In genomic region chr3:48709051-48709461, GRCh38 we compare ENCODE assay signal across 10 cellular contexts. TPM values are rescaled to one million over a fixed set of nuclear protein-coding genes. Genes with fewer than 3 reads are reported as not detected.
DNase-seq lines count a peak whose midpoint lies in the region; ATAC-seq and TF ChIP-seq lines count a peak whose summit lies in the region.
"Had no signal": no experiment of that assay in that cellular context is flagged by ENCODE, and none has a peak within 500 bp of the region (broad histone marks: within the 10 kb centered on the region; RNA-seq: fewer than 3 reads in every experiment).

No MANE protein-coding gene starts in this region.

- ATAC-seq in Panc1 = peak; percentile 23; the same call in 1 of the 2 replicates
- peak; percentile 94 for ATAC-seq in esophagus mucosa
- ATAC-seq in psoas muscle = peak; percentile 54 to 91 (median 84)
- ATAC-seq in HG03460 (IDR thresholded peaks at IDR 0.05; ENCODE audit: unreplicated experiment) = no peak

- H3K9me3 ChIP-seq in Panc1 (ENCODE audit: control insufficient read depth, insufficient read depth, low read depth, low read length) (no peaks in the 10 kb centered on the region), psoas muscle (no peaks in the 10 kb centered on the region)

- TSS peak; percentile 25 for BruUV-seq in Panc1 (replicated peaks; lab: Mats Ljungman, UMichigan)

- H3K36me3 ChIP-seq in Panc1 (ENCODE audit: control insufficient read depth, insufficient read depth, low read length) = peaks cover 8% of the 10 kb centered on the region; the same call in 1 of the 2 replicates
- peaks cover 0 to 57% of the 10 kb centered on the region in 2 donors for H3K36me3 ChIP-seq in psoas muscle (ENCODE audit: insufficient read depth in 1 of 2, low read depth in 1 of 2)

- POLR2A ChIA-PET in Panc1 (lab: Charles Lee) = no interaction called here

- no peak for TF ChIP-seq CTCF in Panc1 (IDR thresholded peaks at IDR 0.05)
- no peak for TF ChIP-seq CTCF in psoas muscle (IDR thresholded peaks at IDR 0.05)

- no peak overlapping the region for H3K27ac ChIP-seq in Panc1 (ENCODE audit: low read length)
- peak overlapping the region; percentile 67 for H3K27ac ChIP-seq in psoas muscle

- CTCF ChIA-PET in Panc1 (lab: Charles Lee) = no interaction called here

- WGBS in psoas muscle, 3 donors = 53 to 63% (median 54%) methylated on average over 7 of the region's 7 CpGs

- H3K4me1 ChIP-seq in Panc1 (ENCODE audit: control insufficient read depth, insufficient read depth, low read length) (peaks cover 3% of the 10 kb centered on the region), psoas muscle (peaks cover 51% of the 10 kb centered on the region)

- intact Hi-C loops in Panc1 (cut with micrococcal nuclease; ENCODE audit: unreplicated experiment) = no loop called here
- intact Hi-C loops in psoas muscle (cut with DNase I) = no loop called here

- in situ Hi-C loops in Caki2 (cut with HindIII; ENCODE audit: low pct_unique_long_range_greater_than_20kb, low sequenced_read_pairs) = no loop called here
- in situ Hi-C loops in Panc1 (cut with HindIII; ENCODE audit: low pct_unique_long_range_greater_than_20kb, low sequenced_read_pairs) = no loop called here

- H3K4me3 ChIP-seq in Panc1 (ENCODE audit: low read depth in 2 of 2, low read length in 2 of 2) (no peak overlapping the region), psoas muscle (no peak overlapping the region)

- no peaks in the 10 kb centered on the region for H3K27me3 ChIP-seq in Panc1 (ENCODE audit: control insufficient read depth, insufficient read depth, low read length)
- H3K27me3 ChIP-seq in psoas muscle (ENCODE audit: insufficient read depth in 3 of 3, low read length in 2 of 3) = no peaks in the 10 kb centered on the region

- DNase-seq in Caki2 (ENCODE audit: low read depth) = peak; percentile 64
- DNase-seq in Panc1 (ENCODE audit: low read depth, low spot score) = no peak
- no peak for DNase-seq in psoas muscle
- DNase-seq in stimulated activated naive CD4-positive, alpha-beta T cell (lab: John Stamatoyannopoulos, UW) = no peak
- DNase-seq in NCI-H1092 treated with DMSO at 0.1 percent for 48 hours (lab: John Stamatoyannopoulos, UW) = no peak
- no peak for DNase-seq in inferior parietal cortex (ENCODE audit: extremely low spot score)
- DNase-seq: naive B cell, NCI-H1694 had no signal

RNA-seq across cellular contexts. Expression of gene IP6K2, which starts 8.0 kb away (rescaled TPM):
- total RNA-seq in Caki2 (2014; rRNA removed; shearing (Covaris generic); ENCODE audit: low replicate concordance) = 26.4 and 50.8 TPM in 2 replicates
- total RNA-seq in Panc1 (2021; ENCODE audit: unreplicated experiment) (50.2 TPM), esophagus mucosa (53.1 TPM), psoas muscle (10 to 100 TPM; 14.0 to 27.8 (median 21.3) TPM)
- polyA plus RNA-seq in Panc1 (2012; ENCODE audit: insufficient read length) = 54.2 TPM
- polyA plus RNA-seq in psoas muscle = 10 to 100 TPM; 22.5 to 36.8 (median 24.1) TPM

RNA-seq across cellular contexts. Expression of gene NCKIPSD, which starts 23.3 kb away (rescaled TPM):
- 4.0 and 25.1 TPM in 2 replicates for total RNA-seq in Caki2 (2014; rRNA removed; shearing (Covaris generic); ENCODE audit: low replicate concordance)
- total RNA-seq in Panc1 (2021; ENCODE audit: unreplicated experiment) = 26.8 TPM
- 33.1 TPM for polyA plus RNA-seq in Panc1 (2012; ENCODE audit: insufficient read length)
- total RNA-seq in esophagus mucosa = 12.6 TPM
- total RNA-seq in psoas muscle = 1 to 10 TPM; 5.9 to 8.6 (median 7.5) TPM
- polyA plus RNA-seq in psoas muscle = 1 to 10 TPM; 5.9 to 7.0 (median 6.0) TPM

RNA-seq across cellular contexts. Expression of gene CELSR3, which starts 46.4 kb away (rescaled TPM):
- total RNA-seq in Caki2 (2014; rRNA removed; shearing (Covaris generic); ENCODE audit: low replicate concordance) = 2.1 and 3.6 TPM in 2 replicates
- total RNA-seq in Panc1 (2021; ENCODE audit: unreplicated experiment) = 7.7 TPM
- polyA plus RNA-seq in Panc1 (2012; ENCODE audit: insufficient read length) = 10.8 TPM
- 0.88 TPM for total RNA-seq in esophagus mucosa
- under 1 TPM; 0.04 to 0.19 (median 0.09) TPM for total RNA-seq in psoas muscle
- polyA plus RNA-seq in psoas muscle = under 1 TPM; 0.06 to 0.21 (median 0.16) TPM
